In genomic region chr15:43776718-43777292, GRCh38 we compare ENCODE assay signal across 8 cellular contexts. TPM values are rescaled to one million over a fixed set of nuclear protein-coding genes. Genes with fewer than 3 reads are reported as not detected.
DNase-seq lines count a peak whose midpoint lies in the region; ATAC-seq and TF ChIP-seq lines count a peak whose summit lies in the region.

Gene ELL3 (minus strand): TSS chr15:43776966. CDS start chr15:43776901, 65 bp downstream.

- 0 to 2% methylated on average over 10 to 18 of the region's 41 CpGs for WGBS in lower leg skin, 2 donors

- H3K4me3 ChIP-seq in coronary artery (peak within 1 kb of the TSS; percentile 72), lower leg skin (ENCODE audit: low read depth, poor library complexity, severe bottlenecking) (peak within 1 kb of the TSS; percentile 61)

- TF ChIP-seq POLR2A in lower leg skin (IDR thresholded peaks at IDR 0.05): no peak

- intact Hi-C loops in lower leg skin (cut with DNase I; ENCODE audit: low total_unique reads): no loop called here

- DNase-seq in activated CD8-positive, alpha-beta memory T cell treated with anti-CD3 and anti-CD28 coated beads for 1 hour (ENCODE audit: extremely low read depth in 1 of 2, low read depth in 1 of 2): peak; percentile 34 to 71
- DNase-seq in activated CD8-positive, alpha-beta memory T cell treated with anti-CD3 and anti-CD28 coated beads for 24 hours: no peak
- DNase-seq in NCI-H2227 treated with DMSO at 0.1 percent for 48 hours (lab: John Stamatoyannopoulos, UW) (peak; percentile 63), coronary artery (ENCODE audit: low spot score) (peak; percentile 88), lower leg skin (ENCODE audit: low spot score in 2 of 2) (peak; percentile 73 to 94)
- peak; percentile 76 to 82 for DNase-seq in activated CD4-positive, alpha-beta T cell treated with anti-CD3 and anti-CD28 coated beads for 4 hours
- peak; percentile 57 to 75 (median 63) for DNase-seq in stimulated activated CD4-positive, alpha-beta T cell treated with anti-CD3 and anti-CD28 coated beads, TNF-alpha, amount 100 ng/mL, for 48 hours (ENCODE audit: low read depth in 3 of 3)

- TF ChIP-seq CTCF in coronary artery (IDR thresholded peaks at IDR 0.05) (no peak), lower leg skin (IDR thresholded peaks at IDR 0.05) (no peak)

- peak; percentile 45 for ATAC-seq in HG03064 (IDR thresholded peaks at IDR 0.05; ENCODE audit: low read depth, unreplicated experiment)

- H3K27ac ChIP-seq in coronary artery: peak within 1 kb of the TSS; percentile 90 to 94

RNA-seq across cellular contexts. Expression of gene ELL3, which starts in this region (rescaled TPM):
- 10 to 100 TPM; 55.4 to 68.7 (median 59.1) TPM for total RNA-seq in lower leg skin
